15 cellular contexts compared by ENCODE assay signal in genomic region chr1:53826367-53826766, GRCh38. TPM values are rescaled to one million over a fixed set of nuclear protein-coding genes. Genes with fewer than 3 reads are reported as not detected.
DNase-seq lines count a peak whose midpoint lies in the region; ATAC-seq, FAIRE-seq and TF ChIP-seq lines count a peak whose summit lies in the region.
"Had no signal": no experiment of that assay in that cellular context is flagged by ENCODE, and none has a peak within 500 bp of the region (broad histone marks: within the 10 kb centered on the region; RNA-seq: fewer than 3 reads in every experiment).

No MANE protein-coding gene starts in this region.

- no peak overlapping the region for H2BK20ac ChIP-seq in H9 (ENCODE audit: low read depth, low read length, poor library complexity, severe bottlenecking)

- H3K4me3 Mint-ChIP-seq in H9: no peak overlapping the region
- no peak overlapping the region for H3K4me3 Mint-ChIP-seq in astrocyte (ENCODE audit: unreplicated experiment)
- H3K4me3 Mint-ChIP-seq: WTC11 had no signal

- H3K27me3 Mint-ChIP-seq in H9 (ENCODE audit: low read depth): no peaks in the 10 kb centered on the region
- H3K27me3 Mint-ChIP-seq in astrocyte (ENCODE audit: low read depth, unreplicated experiment): no peaks in the 10 kb centered on the region
- H3K27me3 Mint-ChIP-seq: progenitor cell of endocrine pancreas had no signal

- H3K9me3 Mint-ChIP-seq in H9 (no peaks in the 10 kb centered on the region), astrocyte (ENCODE audit: unreplicated experiment) (no peaks in the 10 kb centered on the region)
- H3K9me3 Mint-ChIP-seq: WTC11 had no signal

- no CpG with 5 or more reads among the region's 2 CpGs for WGBS in H9 (ENCODE audit: extremely low coverage, insufficient read length, low lambda C conversion rate)
- 96 to 98% (median 96%) methylated on average over 2 of the region's 2 CpGs for WGBS in psoas muscle, 3 donors

- H3K23me2 ChIP-seq in H9 (ENCODE audit: insufficient read length, low read depth, low read length, poor library complexity, severe bottlenecking): no peaks in the 10 kb centered on the region

- no peak overlapping the region for H4K91ac ChIP-seq in H9 (ENCODE audit: insufficient read length, low read depth, low read length)

- H3K9ac ChIP-seq in H9 (ENCODE audit: extremely low read depth, insufficient read length, low read length) (no peak overlapping the region), astrocyte (ENCODE audit: low read length) (no peak overlapping the region)

- H2AK5ac ChIP-seq in H9 (ENCODE audit: insufficient read length, low read length): no peak overlapping the region

- H3K4me1 ChIP-seq in H9 (ENCODE audit: insufficient read depth, low read length): no peaks in the 10 kb centered on the region
- H3K4me1 ChIP-seq in astrocyte (ENCODE audit: insufficient read depth, low read length): no peaks in the 10 kb centered on the region
- H3K4me1 ChIP-seq in psoas muscle: no peaks in the 10 kb centered on the region

- H3K9me3 ChIP-seq in H9 (ENCODE audit: control insufficient read depth, low read depth, low read length) (no peaks in the 10 kb centered on the region), astrocyte (ENCODE audit: insufficient read depth, low read depth, low read length) (no peaks in the 10 kb centered on the region), psoas muscle (no peaks in the 10 kb centered on the region)

- TF ChIP-seq CTCF in AG10803 (conservative IDR thresholded peaks at IDR 0.05; ENCODE audit: low read length): peak; percentile 54
- peak; percentile 47 for TF ChIP-seq CTCF in H9 (conservative IDR thresholded peaks at IDR 0.05)
- TF ChIP-seq CTCF in astrocyte (IDR thresholded peaks at IDR 0.05; ENCODE audit: insufficient read depth, low read depth, low read length): peak; percentile 11
- no peak for TF ChIP-seq CTCF in psoas muscle (IDR thresholded peaks at IDR 0.05)

- FAIRE-seq in astrocyte (lab: Jason Lieb, UNC): no peak

- no peaks in the 10 kb centered on the region for H3K79me1 ChIP-seq in H9 (ENCODE audit: insufficient read depth, low read depth, low read length, poor library complexity, severe bottlenecking)

- H3K4me2 ChIP-seq in H9 (ENCODE audit: insufficient read depth, insufficient read length, low read length) (no peak overlapping the region), astrocyte (ENCODE audit: low read length) (no peak overlapping the region)

- H3K27me3 ChIP-seq in H9 (ENCODE audit: insufficient read depth, low read length) (no peaks in the 10 kb centered on the region), astrocyte (ENCODE audit: insufficient read depth, low read length) (no peaks in the 10 kb centered on the region), psoas muscle (ENCODE audit: insufficient read depth in 3 of 3, low read length in 2 of 3) (no peaks in the 10 kb centered on the region)

- H3K4me1 Mint-ChIP-seq in H9 (no peaks in the 10 kb centered on the region), astrocyte (ENCODE audit: low read depth, unreplicated experiment) (no peaks in the 10 kb centered on the region)
- H3K4me1 Mint-ChIP-seq: WTC11 had no signal

- no peak overlapping the region for H2BK120ac ChIP-seq in H9 (ENCODE audit: low read depth, low read length, poor library complexity, severe bottlenecking)

- no peak overlapping the region for H3K27ac ChIP-seq in H9 (ENCODE audit: insufficient read length, low read depth, low read length)
- no peak overlapping the region for H3K27ac ChIP-seq in astrocyte (ENCODE audit: low read depth, low read length)
- no peak overlapping the region for H3K27ac ChIP-seq in psoas muscle

- H2BK5ac ChIP-seq in H9 (ENCODE audit: insufficient read length, low read length): no peak overlapping the region

- H3K36me3 ChIP-seq in astrocyte (ENCODE audit: insufficient read depth, low read length) (peaks cover 9% of the 10 kb centered on the region), psoas muscle (ENCODE audit: insufficient read depth in 1 of 2, low read depth in 1 of 2) (peaks cover 3 to 59% of the 10 kb centered on the region in 2 donors)

- ATAC-seq in HG03520 (IDR thresholded peaks at IDR 0.05; ENCODE audit: unreplicated experiment) (no peak), psoas muscle (no peak), esophagus mucosa (no peak)
- ATAC-seq: stimulated activated naive CD8-positive, alpha-beta T cell treated with anti-CD3 and anti-CD28 coated beads, Interleukin-15, Interleukin-2, amounts not matched to agents 100 U/mL and 50 U/mL, for 24 hours; WTC11 had no signal

- H3K4me3 ChIP-seq in AG10803 (ENCODE audit: low read length): no peak overlapping the region
- no peak overlapping the region for H3K4me3 ChIP-seq in astrocyte (ENCODE audit: insufficient read depth, low read depth, low read length)
- H3K4me3 ChIP-seq in psoas muscle: no peak overlapping the region

- H2AFZ ChIP-seq in H9 (ENCODE audit: low read length) (no peak overlapping the region), astrocyte (ENCODE audit: low read depth, low read length) (no peak overlapping the region)

- H3K18ac ChIP-seq in H9 (ENCODE audit: insufficient read length, low read depth, low read length): no peak overlapping the region

- no peak overlapping the region for H3T11ph ChIP-seq in H9 (ENCODE audit: low read length)

- H3K79me2 ChIP-seq in H9 (ENCODE audit: insufficient read depth, low read length) (no peaks in the 10 kb centered on the region; the same call in 1 of the 2 replicates), astrocyte (ENCODE audit: insufficient read depth, low read length) (peaks cover 3% of the 10 kb centered on the region)

- H2BK12ac ChIP-seq in H9 (ENCODE audit: insufficient read length, low read depth, low read length): no peak overlapping the region

- no peak overlapping the region for H4K5ac ChIP-seq in H9 (ENCODE audit: insufficient read length, low read depth, low read length)

- H4K20me1 ChIP-seq in H9 (ENCODE audit: control insufficient read depth, insufficient read depth, insufficient read length) (no peaks in the 10 kb centered on the region), astrocyte (ENCODE audit: insufficient read depth, low read length) (peaks cover 4% of the 10 kb centered on the region)

- H2BK15ac ChIP-seq in H9 (ENCODE audit: low read depth, low read length): no peak overlapping the region

- H3K36me3 Mint-ChIP-seq in H9 (ENCODE audit: insufficient read depth in 1 of 3, low read depth in 3 of 3) (peaks cover 20 to 62% (median 55%) of the 10 kb centered on the region in 3 experiments; a peak in 6 of 7 replicates), astrocyte (ENCODE audit: low read depth, unreplicated experiment) (no peaks in the 10 kb centered on the region)

- no peak overlapping the region for H4K8ac ChIP-seq in H9 (replicated peaks; ENCODE audit: insufficient read length, low read depth, low read length)

- no peak overlapping the region for H3K14ac ChIP-seq in H9 (ENCODE audit: insufficient read depth, low read length)

- no peak overlapping the region for H3K56ac ChIP-seq in H9 (ENCODE audit: insufficient read length, low read depth, low read length)

- intact Hi-C loops in psoas muscle (cut with DNase I): no loop called here

- DNase-seq in AG10803 (ENCODE audit: low read depth) (peak; percentile 54), H9 (no peak), astrocyte (ENCODE audit: low read depth) (no peak), iris pigment epithelial cell (ENCODE audit: low read depth) (peak; percentile 40), epidermal melanocyte (ENCODE audit: insufficient read length, low spot score) (no peak), psoas muscle (no peak)
- DNase-seq: amygdala; midbrain; NCI-H446 treated with DMSO at 0.1 percent for 48 hours; stimulated activated CD4-positive, alpha-beta T cell treated with anti-CD3 and anti-CD28 coated beads, Interleukin-4, amount 100 ng/mL, for 24 hours; stimulated activated naive CD8-positive, alpha-beta T cell treated with anti-CD3 and anti-CD28 coated beads, Interleukin-15, Interleukin-2, amounts not matched to agents 100 U/mL and 50 U/mL, for 24 hours had no signal

- H3K4ac ChIP-seq in H9 (ENCODE audit: low read depth, low read length): no peak overlapping the region

- no peak overlapping the region for H3K23ac ChIP-seq in H9 (ENCODE audit: insufficient read length, low read depth, low read length)

- H3K27ac Mint-ChIP-seq in H9 (no peak overlapping the region), astrocyte (ENCODE audit: unreplicated experiment) (no peak overlapping the region)
- H3K27ac Mint-ChIP-seq: progenitor cell of endocrine pancreas, WTC11 had no signal

RNA-seq across cellular contexts. Expression of gene NDC1, which starts 11.7 kb away (rescaled TPM):
- 49.3 and 50.2 TPM in 2 replicates for total RNA-seq in H9 (2021)
- 14.1 and 14.8 TPM in 2 replicates for total RNA-seq in astrocyte
- 1 to 10 TPM; 3.0 to 7.5 (median 4.8) TPM for total RNA-seq in psoas muscle
- 10 to 100 TPM in 1 of 3 donors, 1 to 10 TPM in 2; 4.3 to 12.1 (median 9.2) TPM for polyA plus RNA-seq in psoas muscle
- 15.9 TPM for total RNA-seq in esophagus mucosa

Comparison
In these comparisons a context has a peak if more than half of its experiments do, and no peak if none do; other contexts are left out.
1. DNase-seq: peak in AG10803 (single experiment) and iris pigment epithelial cell (single experiment); none in H9 (single experiment), astrocyte (single experiment), epidermal melanocyte (single experiment) and psoas muscle (0 of 2).